Comparison of ENCODE assay signal across 19 cellular contexts in the genomic region with DNA sequence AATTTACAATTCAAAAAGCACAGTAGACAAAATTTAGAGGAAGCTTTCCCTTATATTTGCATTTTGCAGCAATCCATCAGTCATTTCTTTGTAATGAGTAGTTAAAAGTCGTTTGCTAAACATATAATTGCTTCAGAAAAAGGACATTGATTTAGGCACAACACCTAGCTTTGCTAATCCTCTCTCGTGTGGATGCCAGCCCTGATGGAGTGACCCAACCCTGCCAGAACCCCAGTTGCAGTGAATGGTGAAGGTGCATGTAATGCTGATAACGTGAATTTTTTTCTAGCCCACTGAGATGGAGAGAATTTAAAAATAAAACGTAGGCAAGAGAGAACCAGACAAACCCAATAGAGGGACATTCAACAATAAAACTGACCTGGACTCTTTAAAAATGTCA.
DNase-seq lines count a peak whose midpoint lies in the region; ATAC-seq and TF ChIP-seq lines count a peak whose summit lies in the region.
"Had no signal": no experiment of that assay in that cellular context is flagged by ENCODE, and none has a peak within 500 bp of the region (broad histone marks: within the 10 kb centered on the region; RNA-seq: fewer than 3 reads in every experiment).

No MANE protein-coding gene starts in this region.

- H3K36me3 ChIP-seq in DOHH2 (ENCODE audit: control insufficient read depth, low read length): no peaks in the 10 kb centered on the region; the same call in 1 of the 2 replicates
- H3K36me3 ChIP-seq in HUES64 (ENCODE audit: insufficient read depth, low read length): no peaks in the 10 kb centered on the region
- H3K36me3 ChIP-seq in osteoblast (ENCODE audit: insufficient read depth, low read length): no peaks in the 10 kb centered on the region

- H3K9me2 ChIP-seq in DOHH2 (replicated peaks; ENCODE audit: control insufficient read depth, low read length): no peaks in the 10 kb centered on the region

- no peak overlapping the region for H3K9ac ChIP-seq in HUES64 (ENCODE audit: low read depth, low read length)

- H3K27ac ChIP-seq in DOHH2 (ENCODE audit: low read depth, low read length) (peak overlapping the region; percentile 87), HUES64 (ENCODE audit: low read depth, low read length) (peak overlapping the region; percentile 14; the same call in 1 of the 2 replicates), osteoblast (ENCODE audit: low read depth, low read length) (no peak overlapping the region)
- H3K27ac ChIP-seq: 22Rv1, A549, C4-2B, HL-60 had no signal

- H3K27ac Mint-ChIP-seq in WTC11 (no peak overlapping the region), chondrocyte (ENCODE audit: unreplicated experiment) (no peak overlapping the region)
- H3K27ac Mint-ChIP-seq: CD4-positive, alpha-beta T cell had no signal

- no peak overlapping the region for H2AFZ ChIP-seq in osteoblast (ENCODE audit: low read length)

- no peaks in the 10 kb centered on the region for H3K9me3 ChIP-seq in DOHH2 (ENCODE audit: control insufficient read depth, insufficient read depth, low read length)
- H3K9me3 ChIP-seq in HUES64 (ENCODE audit: insufficient read depth, low read depth, low read length): no peaks in the 10 kb centered on the region
- no peaks in the 10 kb centered on the region for H3K9me3 ChIP-seq in osteoblast (ENCODE audit: low read depth, low read length)
- H3K9me3 ChIP-seq: A549, Caco-2 had no signal

- H4K20me1 ChIP-seq in DOHH2 (ENCODE audit: control insufficient read depth, insufficient read depth, low read depth, low read length) (no peaks in the 10 kb centered on the region), osteoblast (ENCODE audit: insufficient read depth, low read length) (no peaks in the 10 kb centered on the region)

- TF ChIP-seq CTCF in DOHH2 (IDR thresholded peaks at IDR 0.05; ENCODE audit: low read depth, low read length, poor library complexity, severe bottlenecking) (no peak), WTC11 (IDR thresholded peaks at IDR 0.05) (no peak), chondrocyte (IDR thresholded peaks at IDR 0.05) (no peak), osteoblast (IDR thresholded peaks at IDR 0.05; ENCODE audit: extremely low read depth, low read depth, low read length) (no peak)

- no peak overlapping the region for H3K4me3 Mint-ChIP-seq in WTC11
- no peak overlapping the region for H3K4me3 Mint-ChIP-seq in chondrocyte (ENCODE audit: unreplicated experiment)
- no peak overlapping the region for H3K4me3 Mint-ChIP-seq in activated T-cell treated with anti-CD3 and anti-CD28 coated beads, Interleukin-2, amount 50 U/mL, for 4 hours
- H3K4me3 Mint-ChIP-seq: CD4-positive, alpha-beta T cell had no signal

- CTCF ChIA-PET in WTC11 (lab: Charles Lee): no interaction called here

- POLR2A ChIA-PET in WTC11 (lab: Charles Lee): no interaction called here

- H3K4me3 ChIP-seq in DOHH2 (ENCODE audit: low read length) (peak overlapping the region; percentile 52), HUES64 (ENCODE audit: low read length) (no peak overlapping the region), osteoblast (ENCODE audit: insufficient read depth, low read length) (no peak overlapping the region)
- H3K4me3 ChIP-seq: A549 had no signal

- ATAC-seq in WTC11 (peak; percentile 57; the same call in 1 of the 2 replicates), HG02885 (IDR thresholded peaks at IDR 0.05; ENCODE audit: poor library complexity, unreplicated experiment) (no peak)
- no peak for ATAC-seq in activated T-cell treated with anti-CD3 and anti-CD28 coated beads, Interleukin-2, amount 50 U/mL, for 4 hours
- ATAC-seq: A549, HepG2 had no signal

- peak; percentile 19 for DNase-seq in NCI-H1048 (lab: John Stamatoyannopoulos, UW)
- DNase-seq in WTC11 (ENCODE audit: low spot score): no peak
- DNase-seq in chondrocyte (ENCODE audit: low spot score): no peak
- DNase-seq in activated T-cell treated with anti-CD3 and anti-CD28 coated beads, Interleukin-2, amount 50 U/mL, for 4 hours: no peak
- no peak for DNase-seq in osteoblast (ENCODE audit: insufficient read length, low spot score, missing footprints)
- DNase-seq: AML-193; Caco-2; CD4-positive, alpha-beta T cell; GF-D8; GOT3; H7 had no signal

- H3K27me3 ChIP-seq in DOHH2 (ENCODE audit: control insufficient read depth, low read length): no peaks in the 10 kb centered on the region
- H3K27me3 ChIP-seq in HUES64 (ENCODE audit: insufficient read depth, low read length): no peaks in the 10 kb centered on the region
- H3K27me3 ChIP-seq in osteoblast (ENCODE audit: insufficient read depth, low read length): peaks cover 3% of the 10 kb centered on the region

- H3K9me3 Mint-ChIP-seq in WTC11 (no peaks in the 10 kb centered on the region), chondrocyte (ENCODE audit: low read depth) (no peaks in the 10 kb centered on the region)
- H3K9me3 Mint-ChIP-seq in activated T-cell treated with anti-CD3 and anti-CD28 coated beads, Interleukin-2, amount 50 U/mL, for 4 hours: peaks cover 3% of the 10 kb centered on the region
- H3K9me3 Mint-ChIP-seq: CD4-positive, alpha-beta T cell had no signal

- peaks cover 16% of the 10 kb centered on the region for H3F3A ChIP-seq in DOHH2 (ENCODE audit: control insufficient read depth, insufficient read depth)

- H3K27me3 Mint-ChIP-seq in WTC11 (ENCODE audit: low read depth): no peaks in the 10 kb centered on the region
- no peaks in the 10 kb centered on the region for H3K27me3 Mint-ChIP-seq in chondrocyte (ENCODE audit: low read depth)
- H3K27me3 Mint-ChIP-seq in activated T-cell treated with anti-CD3 and anti-CD28 coated beads, Interleukin-2, amount 50 U/mL, for 4 hours (ENCODE audit: low read depth): no peaks in the 10 kb centered on the region

- H3K79me2 ChIP-seq in DOHH2 (ENCODE audit: control insufficient read depth, low read length): no peaks in the 10 kb centered on the region
- H3K79me2 ChIP-seq in osteoblast (ENCODE audit: insufficient read depth, low read length): no peaks in the 10 kb centered on the region

- no peaks in the 10 kb centered on the region for H3K36me3 Mint-ChIP-seq in WTC11
- no peaks in the 10 kb centered on the region for H3K36me3 Mint-ChIP-seq in chondrocyte (ENCODE audit: low read depth)
- no peaks in the 10 kb centered on the region for H3K36me3 Mint-ChIP-seq in activated T-cell treated with anti-CD3 and anti-CD28 coated beads, Interleukin-2, amount 50 U/mL, for 4 hours (ENCODE audit: insufficient read depth)

- WGBS in HUES64: 24% methylated on average over 4 of the region's 4 CpGs

- H3K4me2 ChIP-seq in DOHH2 (ENCODE audit: low read length) (peak overlapping the region; percentile 63), osteoblast (ENCODE audit: insufficient read depth, low read length) (no peak overlapping the region)
- H3K4me2 ChIP-seq: A549 had no signal

- H3K4me1 ChIP-seq in DOHH2 (ENCODE audit: control insufficient read depth, low read length): peaks cover 61% of the 10 kb centered on the region
- H3K4me1 ChIP-seq in HUES64 (ENCODE audit: insufficient read depth, low read length): peaks cover 25% of the 10 kb centered on the region
- no peaks in the 10 kb centered on the region for H3K4me1 ChIP-seq in osteoblast (ENCODE audit: insufficient read depth, low read length)
- H3K4me1 ChIP-seq: A549, Caco-2 had no signal

- H3K4me1 Mint-ChIP-seq in WTC11: peaks cover 36% of the 10 kb centered on the region
- H3K4me1 Mint-ChIP-seq in chondrocyte (ENCODE audit: low read depth): peaks cover 25% of the 10 kb centered on the region
- H3K4me1 Mint-ChIP-seq in activated T-cell treated with anti-CD3 and anti-CD28 coated beads, Interleukin-2, amount 50 U/mL, for 4 hours (ENCODE audit: low read depth): no peaks in the 10 kb centered on the region

TF ChIP-seq in WTC11, 78 proteins besides CTCF, POLR2A, EP300 and RAD21 (continues in another document):
- no peak for TF ChIP-seq SMAD3 (CRISPR knock-in tag; IDR thresholded peaks at IDR 0.05; ENCODE audit: borderline replicate concordance)
- TF ChIP-seq, protein P1, sequence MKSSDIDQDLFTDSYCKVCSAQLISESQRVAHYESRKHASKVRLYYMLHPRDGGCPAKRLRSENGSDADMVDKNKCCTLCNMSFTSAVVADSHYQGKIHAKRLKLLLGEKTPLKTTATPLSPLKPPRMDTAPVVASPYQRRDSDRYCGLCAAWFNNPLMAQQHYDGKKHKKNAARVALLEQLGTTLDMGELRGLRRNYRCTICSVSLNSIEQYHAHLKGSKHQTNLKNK (CRISPR knock-in tag; IDR thresholded peaks at IDR 0.05): no peak
- TF ChIP-seq, protein P2, sequence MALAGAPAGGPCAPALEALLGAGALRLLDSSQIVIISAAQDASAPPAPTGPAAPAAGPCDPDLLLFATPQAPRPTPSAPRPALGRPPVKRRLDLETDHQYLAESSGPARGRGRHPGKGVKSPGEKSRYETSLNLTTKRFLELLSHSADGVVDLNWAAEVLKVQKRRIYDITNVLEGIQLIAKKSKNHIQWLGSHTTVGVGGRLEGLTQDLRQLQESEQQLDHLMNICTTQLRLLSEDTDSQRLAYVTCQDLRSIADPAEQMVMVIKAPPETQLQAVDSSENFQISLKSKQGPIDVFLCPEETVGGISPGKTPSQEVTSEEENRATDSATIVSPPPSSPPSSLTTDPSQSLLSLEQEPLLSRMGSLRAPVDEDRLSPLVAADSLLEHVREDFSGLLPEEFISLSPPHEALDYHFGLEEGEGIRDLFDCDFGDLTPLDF (CRISPR knock-in tag; IDR thresholded peaks at IDR 0.05): no peak
- TF ChIP-seq, protein P3, sequence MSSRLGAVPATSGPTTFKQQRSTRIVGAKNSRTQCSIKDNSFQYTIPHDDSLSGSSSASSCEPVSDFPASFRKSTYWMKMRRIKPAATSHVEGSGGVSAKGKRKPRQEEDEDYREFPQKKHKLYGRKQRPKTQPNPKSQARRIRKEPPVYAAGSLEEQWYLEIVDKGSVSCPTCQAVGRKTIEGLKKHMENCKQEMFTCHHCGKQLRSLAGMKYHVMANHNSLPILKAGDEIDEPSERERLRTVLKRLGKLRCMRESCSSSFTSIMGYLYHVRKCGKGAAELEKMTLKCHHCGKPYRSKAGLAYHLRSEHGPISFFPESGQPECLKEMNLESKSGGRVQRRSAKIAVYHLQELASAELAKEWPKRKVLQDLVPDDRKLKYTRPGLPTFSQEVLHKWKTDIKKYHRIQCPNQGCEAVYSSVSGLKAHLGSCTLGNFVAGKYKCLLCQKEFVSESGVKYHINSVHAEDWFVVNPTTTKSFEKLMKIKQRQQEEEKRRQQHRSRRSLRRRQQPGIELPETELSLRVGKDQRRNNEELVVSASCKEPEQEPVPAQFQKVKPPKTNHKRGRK (CRISPR knock-in tag; IDR thresholded peaks at IDR 0.05; ENCODE audit: borderline replicate concordance): no peak
- no peak for TF ChIP-seq SOX15 (CRISPR knock-in tag; IDR thresholded peaks at IDR 0.05)
- TF ChIP-seq ZNF416 (CRISPR knock-in tag; IDR thresholded peaks at IDR 0.05): no peak
